8 cellular contexts compared by ENCODE assay signal in the genomic region with DNA sequence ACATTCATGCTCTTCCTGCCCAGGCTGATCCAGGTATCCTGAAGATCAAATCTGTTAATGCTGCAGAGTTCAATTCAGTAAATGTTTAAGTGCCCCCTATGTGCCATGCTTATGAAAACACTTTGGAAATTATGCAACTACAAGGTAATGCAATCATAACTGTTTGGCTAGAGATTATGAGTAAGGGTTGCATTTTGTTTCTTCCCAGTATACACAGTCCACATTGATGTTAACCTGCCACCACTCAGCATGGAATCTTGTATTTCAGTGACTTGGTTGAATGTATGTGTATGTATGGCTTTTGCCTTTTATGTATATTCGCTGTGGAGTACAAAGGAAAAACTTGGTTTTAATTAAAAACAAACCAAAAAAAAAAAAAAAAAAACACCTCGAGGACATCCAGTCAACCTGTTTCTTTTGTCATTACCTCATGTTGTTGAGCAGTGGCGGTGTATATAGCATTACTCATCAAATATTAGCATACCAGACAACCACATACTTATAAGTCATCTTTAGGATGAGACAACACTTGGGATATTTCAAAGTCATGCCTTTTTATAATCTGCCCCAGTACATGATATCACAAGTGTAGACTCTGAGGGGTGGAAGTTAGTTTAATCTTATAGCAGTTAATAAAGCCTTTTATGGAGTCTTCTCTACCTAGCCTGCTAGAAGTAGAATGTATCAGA.
DNase-seq lines count a peak whose midpoint lies in the region; ATAC-seq and TF ChIP-seq lines count a peak whose summit lies in the region.

No MANE protein-coding gene starts in this region.

- H4K8ac ChIP-seq in H9 (replicated peaks; ENCODE audit: insufficient read length, low read depth, low read length) = no peak overlapping the region

- no peak overlapping the region for H2BK15ac ChIP-seq in H9 (ENCODE audit: low read depth, low read length)

- H3K9ac ChIP-seq in H9 (ENCODE audit: extremely low read depth, insufficient read length, low read length) = no peak overlapping the region

- H3K27me3 Mint-ChIP-seq in H9 (ENCODE audit: low read depth) = no peaks in the 10 kb centered on the region
- H3K27me3 Mint-ChIP-seq in T-helper 17 cell = no peaks in the 10 kb centered on the region

- ATAC-seq in T-helper 17 cell (no peak), GM18498 (IDR thresholded peaks at IDR 0.05; ENCODE audit: unreplicated experiment) (no peak), HG03045 (IDR thresholded peaks at IDR 0.05; ENCODE audit: unreplicated experiment) (no peak)

- H4K20me1 ChIP-seq in H9 (ENCODE audit: control insufficient read depth, insufficient read depth, insufficient read length) = peaks cover 3% of the 10 kb centered on the region

- H3K56ac ChIP-seq in H9 (ENCODE audit: insufficient read length, low read depth, low read length) = no peak overlapping the region

- peak overlapping the region; percentile 19 for H3T11ph ChIP-seq in H9 (ENCODE audit: low read length)

- WGBS in H9 (ENCODE audit: extremely low coverage, insufficient read length, low lambda C conversion rate) = no CpG with 5 or more reads among the region's 3 CpGs

- H3K23ac ChIP-seq in H9 (ENCODE audit: insufficient read length, low read depth, low read length) = no peak overlapping the region

- no peaks in the 10 kb centered on the region for H3K27me3 ChIP-seq in H9 (ENCODE audit: insufficient read depth, low read length)

- H3K4me1 Mint-ChIP-seq in H9 = peaks cover 27 to 37% of the 10 kb centered on the region in 2 experiments
- H3K4me1 Mint-ChIP-seq in T-helper 17 cell = peaks cover 8% of the 10 kb centered on the region

- H3K79me1 ChIP-seq in H9 (ENCODE audit: insufficient read depth, low read depth, low read length, poor library complexity, severe bottlenecking) = no peaks in the 10 kb centered on the region

- DNase-seq in AG08395 (ENCODE audit: low spot score) (peak; percentile 66), H9 (no peak), T-helper 17 cell (no peak), kidney tubule cell (ENCODE audit: low spot score) (peak; percentile 96), G401 (ENCODE audit: low spot score) (no peak)
- DNase-seq in activated CD8-positive, alpha-beta memory T cell treated with anti-CD3 and anti-CD28 coated beads for 24 hours = no peak

- H3K4me1 ChIP-seq in H9 (ENCODE audit: insufficient read depth, low read length) = peaks cover 2% of the 10 kb centered on the region; the same call in 1 of the 2 replicates

- H3K9me3 ChIP-seq in H9 (ENCODE audit: control insufficient read depth, low read depth, low read length) = no peaks in the 10 kb centered on the region
- H3K9me3 ChIP-seq in T-helper 17 cell (ENCODE audit: control insufficient read depth, low read length, poor library complexity, severe bottlenecking) = no peaks in the 10 kb centered on the region

- no peaks in the 10 kb centered on the region for H3K23me2 ChIP-seq in H9 (ENCODE audit: insufficient read length, low read depth, low read length, poor library complexity, severe bottlenecking)

- H2BK12ac ChIP-seq in H9 (ENCODE audit: insufficient read length, low read depth, low read length) = no peak overlapping the region

- H3K27ac Mint-ChIP-seq in H9 = peak overlapping the region in 2 of 3 experiments; percentile 62 to 72; a peak in 3 of 7 replicates
- peak overlapping the region; percentile 81 for H3K27ac Mint-ChIP-seq in T-helper 17 cell

- no peak for TF ChIP-seq CTCF in H9 (conservative IDR thresholded peaks at IDR 0.05)

- H3K4me3 Mint-ChIP-seq in H9 (no peak overlapping the region), T-helper 17 cell (no peak overlapping the region)

- no peak overlapping the region for H2BK5ac ChIP-seq in H9 (ENCODE audit: insufficient read length, low read length)

- no peak overlapping the region for H3K18ac ChIP-seq in H9 (ENCODE audit: insufficient read length, low read depth, low read length)

- no peaks in the 10 kb centered on the region for H3K9me3 Mint-ChIP-seq in H9

- H3K27ac ChIP-seq in H9 (ENCODE audit: insufficient read length, low read depth, low read length) = no peak overlapping the region

- H4K91ac ChIP-seq in H9 (ENCODE audit: insufficient read length, low read depth, low read length) = no peak overlapping the region

- H3K14ac ChIP-seq in H9 (ENCODE audit: insufficient read depth, low read length) = no peak overlapping the region

- peaks cover 2 to 29% (median 18%) of the 10 kb centered on the region in 3 experiments; a peak in 6 of 7 replicates for H3K36me3 Mint-ChIP-seq in H9 (ENCODE audit: insufficient read depth in 1 of 3, low read depth in 3 of 3)
- peaks cover 2% of the 10 kb centered on the region for H3K36me3 Mint-ChIP-seq in T-helper 17 cell (ENCODE audit: low read depth)

- no peaks in the 10 kb centered on the region for H3K79me2 ChIP-seq in H9 (ENCODE audit: insufficient read depth, low read length)

- no peak overlapping the region for H2BK20ac ChIP-seq in H9 (ENCODE audit: low read depth, low read length, poor library complexity, severe bottlenecking)

- H3K4ac ChIP-seq in H9 (ENCODE audit: low read depth, low read length) = no peak overlapping the region

- H2BK120ac ChIP-seq in H9 (ENCODE audit: low read depth, low read length, poor library complexity, severe bottlenecking) = no peak overlapping the region

- no peak overlapping the region for H2AFZ ChIP-seq in H9 (ENCODE audit: low read length)

- no peak overlapping the region for H4K5ac ChIP-seq in H9 (ENCODE audit: insufficient read length, low read depth, low read length)

- in situ Hi-C loops in G401 (cut with HindIII; ENCODE audit: low sequenced_read_pairs) = no loop called here

- no peak overlapping the region for H2AK5ac ChIP-seq in H9 (ENCODE audit: insufficient read length, low read length)

- H3K4me2 ChIP-seq in H9 (ENCODE audit: insufficient read depth, insufficient read length, low read length) = no peak overlapping the region

Comparison
In these comparisons a context has a peak if more than half of its experiments do, and no peak if none do; other contexts are left out.
1. DNase-seq: peak in AG08395 (single experiment) and kidney tubule cell (single experiment); none in H9 (single experiment), T-helper 17 cell (0 of 3), activated CD8-positive, alpha-beta memory T cell treated with anti-CD3 and anti-CD28 coated beads for 24 hours (single experiment) and G401 (single experiment).